In genomic region chr5:16050414-16050813, GRCh38 we compare ENCODE assay signal across 9 cellular contexts.
"Had no signal": no experiment of that assay in that cellular context is flagged by ENCODE, and none has a peak within 500 bp of the region (broad histone marks: within the 10 kb centered on the region; RNA-seq: fewer than 3 reads in every experiment).

No MANE protein-coding gene starts in this region.

- FAIRE-seq: H1, H54, HepG2 had no signal

- H3K4me2 ChIP-seq: GM23338 had no signal

- H2AFZ ChIP-seq: GM23338 had no signal

- H3K27ac ChIP-seq: HL-60 had no signal

- DNase-seq: H9, HCEC 1CT, HFFc6, KBM-7 had no signal

- ATAC-seq: GM23338, HepG2 had no signal

- H3K4me3 ChIP-seq: GM23338 had no signal
